ENCODE assay signal across 11 cellular contexts in the genomic region with DNA sequence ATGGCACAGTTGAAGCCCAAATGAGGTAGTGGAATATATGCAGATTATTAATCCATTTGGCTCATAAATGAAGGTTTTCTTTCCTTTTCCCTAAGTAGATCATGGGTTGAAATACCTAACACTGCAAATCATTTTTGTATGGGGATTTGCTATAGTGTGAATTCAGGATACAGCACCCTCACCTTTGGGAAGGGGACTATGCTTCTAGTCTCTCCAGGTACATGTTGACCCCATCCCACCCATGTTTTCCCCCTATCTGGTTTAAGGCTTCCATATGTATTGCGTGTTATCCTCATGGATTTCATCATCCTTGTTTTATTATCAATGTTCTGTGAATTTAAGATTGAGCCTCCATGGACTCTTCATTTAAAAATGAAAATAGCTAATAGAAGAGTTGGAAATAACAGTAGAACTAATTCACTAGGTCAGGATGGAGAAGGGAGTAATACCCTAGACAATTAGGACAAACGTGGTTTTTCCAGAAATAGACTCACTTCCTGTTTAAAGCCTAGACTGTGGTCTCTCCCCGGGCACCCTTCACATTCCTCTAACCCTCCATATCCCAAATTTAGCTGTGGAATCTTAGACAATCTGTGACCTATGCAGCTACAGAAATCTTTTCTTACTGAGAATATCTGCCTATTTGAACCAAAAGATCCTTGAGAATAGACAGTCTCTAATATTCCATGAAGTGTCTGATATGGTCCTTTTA. TPM values are rescaled to one million over a fixed set of nuclear protein-coding genes. Genes with fewer than 3 reads are reported as not detected.
DNase-seq lines count a peak whose midpoint lies in the region; ATAC-seq and TF ChIP-seq lines count a peak whose summit lies in the region.
"Had no signal": no experiment of that assay in that cellular context is flagged by ENCODE, and none has a peak within 500 bp of the region (broad histone marks: within the 10 kb centered on the region; RNA-seq: fewer than 3 reads in every experiment).

No MANE protein-coding gene starts in this region.

- no peak for DNase-seq in activated T-cell treated with anti-CD3 and anti-CD28 coated beads, Interleukin-2, amount 50 U/mL, for 72 hours
- DNase-seq in activated T-cell treated with anti-CD3 and anti-CD28 coated beads for 4 hours (no peak), coronary artery (ENCODE audit: low spot score) (no peak), amygdala (lab: John Stamatoyannopoulos, UW) (no peak), sciatic nerve (ENCODE audit: low spot score) (no peak), DMS153 (lab: John Stamatoyannopoulos, UW) (no peak)
- DNase-seq: retina, SIG-M5 had no signal

- H3K9me2 ChIP-seq in OCI-LY1 (ENCODE audit: low read depth, low read length): no peaks in the 10 kb centered on the region

- H3K27ac ChIP-seq in OCI-LY1 (ENCODE audit: low read depth, low read length, poor library complexity, severe bottlenecking): peak overlapping the region; percentile 80
- peak overlapping the region; percentile 25 to 28 for H3K27ac ChIP-seq in coronary artery
- peak overlapping the region; percentile 9 for H3K27ac ChIP-seq in subcutaneous abdominal adipose tissue (ENCODE audit: low read depth, low read length)
- H3K27ac ChIP-seq: C4-2B had no signal

- peaks cover 40 to 67% of the 10 kb centered on the region in 2 donors for H3K36me3 Mint-ChIP-seq in activated T-cell treated with anti-CD3 and anti-CD28 coated beads, Interleukin-2, amount 50 U/mL, for 72 hours (ENCODE audit: insufficient read depth in 2 of 2)

- H2AFZ ChIP-seq in OCI-LY1 (ENCODE audit: low read length): no peak overlapping the region

- H3K9ac ChIP-seq in OCI-LY1 (ENCODE audit: low read length) (peak overlapping the region; percentile 43), subcutaneous abdominal adipose tissue (ENCODE audit: low read length in 5 of 5) (no peak overlapping the region)

- peak overlapping the region; percentile 47 for H3K4me2 ChIP-seq in OCI-LY1 (ENCODE audit: low read length)

- ATAC-seq in activated T-cell treated with anti-CD3 and anti-CD28 coated beads, Interleukin-2, amount 50 U/mL, for 72 hours (replicated peaks in 1 of 2): no peak
- no peak for ATAC-seq in sciatic nerve

- H3K36me3 ChIP-seq in OCI-LY1 (ENCODE audit: insufficient read depth, low read length) (peaks cover 48% of the 10 kb centered on the region), subcutaneous abdominal adipose tissue (ENCODE audit: control insufficient read depth in 5 of 5, insufficient read depth in 5 of 5, low read length in 5 of 5) (no peaks in the 10 kb centered on the region)

- peak overlapping the region; percentile 96 for H3K27ac Mint-ChIP-seq in activated T-cell treated with anti-CD3 and anti-CD28 coated beads, Interleukin-2, amount 50 U/mL, for 72 hours

- intact Hi-C loops in sciatic nerve (cut with DNase I): no loop called here

- H3K4me1 ChIP-seq in OCI-LY1 (ENCODE audit: insufficient read depth, low read length, severe bottlenecking) (peaks cover 47% of the 10 kb centered on the region), subcutaneous abdominal adipose tissue (ENCODE audit: control insufficient read depth in 5 of 5, insufficient read depth in 5 of 5, low read length in 5 of 5) (peaks cover 0 to 21% (median 0%) of the 10 kb centered on the region in 5 donors)

- H3K27me3 ChIP-seq in OCI-LY1 (ENCODE audit: insufficient read depth, low read length): no peaks in the 10 kb centered on the region
- no peaks in the 10 kb centered on the region for H3K27me3 ChIP-seq in subcutaneous abdominal adipose tissue (ENCODE audit: control insufficient read depth in 5 of 5, insufficient read depth in 4 of 5, low read length in 5 of 5)

- H3K4me3 ChIP-seq in OCI-LY1 (ENCODE audit: low read depth, low read length, poor library complexity, severe bottlenecking): peak overlapping the region; percentile 18
- no peak overlapping the region for H3K4me3 ChIP-seq in coronary artery
- H3K4me3 ChIP-seq in subcutaneous abdominal adipose tissue (ENCODE audit: low read depth in 1 of 5, low read length in 5 of 5): no peak overlapping the region

- peaks cover 95% of the 10 kb centered on the region for H3K4me1 Mint-ChIP-seq in activated T-cell treated with anti-CD3 and anti-CD28 coated beads, Interleukin-2, amount 50 U/mL, for 72 hours (ENCODE audit: low read depth)

- no peaks in the 10 kb centered on the region for H3K9me3 Mint-ChIP-seq in activated T-cell treated with anti-CD3 and anti-CD28 coated beads, Interleukin-2, amount 50 U/mL, for 72 hours

- TF ChIP-seq CTCF in OCI-LY1 (IDR thresholded peaks at IDR 0.05; ENCODE audit: low read length) (no peak), coronary artery (IDR thresholded peaks at IDR 0.05) (no peak)

- H3F3A ChIP-seq in OCI-LY1 (ENCODE audit: insufficient read depth, low read length): no peaks in the 10 kb centered on the region

- no peaks in the 10 kb centered on the region for H3K27me3 Mint-ChIP-seq in activated T-cell treated with anti-CD3 and anti-CD28 coated beads, Interleukin-2, amount 50 U/mL, for 72 hours (ENCODE audit: low read depth)

- H3K79me2 ChIP-seq in OCI-LY1 (ENCODE audit: insufficient read depth, low read length): no peaks in the 10 kb centered on the region

- H3K4me3 Mint-ChIP-seq in activated T-cell treated with anti-CD3 and anti-CD28 coated beads, Interleukin-2, amount 50 U/mL, for 72 hours: peak overlapping the region; percentile 73 to 84

- H4K20me1 ChIP-seq in OCI-LY1 (ENCODE audit: insufficient read depth, low read length): no peaks in the 10 kb centered on the region

- H3K9me3 ChIP-seq in OCI-LY1 (ENCODE audit: low read length) (no peaks in the 10 kb centered on the region), subcutaneous abdominal adipose tissue (ENCODE audit: control insufficient read depth in 5 of 5, low read length in 5 of 5) (no peaks in the 10 kb centered on the region)

RNA-seq across cellular contexts. Expression of gene DAD1, which starts 56.5 kb away (rescaled TPM):
- 100 to 1,000 TPM; 165 to 188 TPM for total RNA-seq in activated T-cell treated with anti-CD3 and anti-CD28 coated beads, Interleukin-2, amount 50 U/mL, for 72 hours
- total RNA-seq in sciatic nerve: 163 TPM

Comparison
In these comparisons a context has a peak if more than half of its experiments do, and no peak if none do; other contexts are left out.
1. H3K27ac ChIP-seq: peak in every context shown above with its lines; median percentile 80 in OCI-LY1; 26 in coronary artery; 9 in subcutaneous abdominal adipose tissue.